In genomic region chr19:53553865-53554791, GRCh38 we compare ENCODE assay signal across 7 cellular contexts. TPM values are rescaled to one million over a fixed set of nuclear protein-coding genes. Genes with fewer than 3 reads are reported as not detected.
DNase-seq lines count a peak whose midpoint lies in the region; ATAC-seq and TF ChIP-seq lines count a peak whose summit lies in the region.

No MANE protein-coding gene starts in this region.

- no peaks in the 10 kb centered on the region for H3K4me1 Mint-ChIP-seq in glutamatergic neuron (ENCODE audit: low read depth, unreplicated experiment)

- peaks cover 5% of the 10 kb centered on the region for H3K4me1 ChIP-seq in psoas muscle

- WGBS in psoas muscle, 3 donors, result 44 to 54% (median 49%) methylated on average over 72 to 77 of the region's 77 CpGs

- no peaks in the 10 kb centered on the region for H3K36me3 Mint-ChIP-seq in glutamatergic neuron (ENCODE audit: unreplicated experiment)

- H3K36me3 ChIP-seq in psoas muscle (ENCODE audit: insufficient read depth in 1 of 2, low read depth in 1 of 2), result peaks cover 2 to 15% of the 10 kb centered on the region in 2 donors

- intact Hi-C loops in psoas muscle (cut with DNase I), result no loop called here

- H3K4me3 ChIP-seq in psoas muscle, result peak overlapping the region; percentile 73

- peak overlapping the region; percentile 59 for H3K27ac Mint-ChIP-seq in glutamatergic neuron (ENCODE audit: unreplicated experiment)

- H3K4me3 Mint-ChIP-seq in glutamatergic neuron (ENCODE audit: unreplicated experiment), result peak overlapping the region; percentile 87

- DNase-seq in RPMI7951 (ENCODE audit: low read depth) (peak; percentile 86), glutamatergic neuron (peak; percentile 81), psoas muscle (peak; percentile 89 to 95), ureter (ENCODE audit: low spot score) (peak; percentile 86)
- peak; percentile 92 for DNase-seq in activated naive CD4-positive, alpha-beta T cell treated with anti-CD3 and anti-CD28 coated beads, Interleukin-2, amount 50 U/mL, for 16 hours

- no peaks in the 10 kb centered on the region for H3K9me3 ChIP-seq in psoas muscle

- peaks cover 5% of the 10 kb centered on the region for H3K9me3 Mint-ChIP-seq in glutamatergic neuron (ENCODE audit: unreplicated experiment)

- no peaks in the 10 kb centered on the region for H3K27me3 ChIP-seq in psoas muscle (ENCODE audit: insufficient read depth in 3 of 3, low read length in 2 of 3)

- TF ChIP-seq CTCF in glutamatergic neuron (IDR thresholded peaks at IDR 0.05; ENCODE audit: partially characterized antibody, unreplicated experiment) (no peak), psoas muscle (IDR thresholded peaks at IDR 0.05) (no peak)

- peak; percentile 57 for ATAC-seq in GM18520 (IDR thresholded peaks at IDR 0.05; ENCODE audit: unreplicated experiment)
- peak; percentile 68 for ATAC-seq in HG03097 (IDR thresholded peaks at IDR 0.05; ENCODE audit: low FRiP score, unreplicated experiment)
- peak; percentile 85 to 96 (median 92) for ATAC-seq in psoas muscle

- peak overlapping the region; percentile 72 for H3K27ac ChIP-seq in psoas muscle

- H3K27me3 Mint-ChIP-seq in glutamatergic neuron (ENCODE audit: unreplicated experiment), result no peaks in the 10 kb centered on the region

RNA-seq across cellular contexts. Expression of gene ZNF331, which starts 16.2 kb away (rescaled TPM):
- 7.8 and 9.4 TPM in 2 replicates for total RNA-seq in RPMI7951 (2014; rRNA removed; shearing (Covaris generic))
- total RNA-seq in glutamatergic neuron (ENCODE audit: unreplicated experiment), result 13.3 TPM
- 10 to 100 TPM in 1 of 4 donors, 1 to 10 TPM in 3; 4.8 to 10.3 (median 8.8) TPM for total RNA-seq in psoas muscle
- 10 to 100 TPM in 1 of 3 donors, 1 to 10 TPM in 2; 3.8 to 29.0 (median 8.7) TPM for polyA plus RNA-seq in psoas muscle
- 23.9 TPM for total RNA-seq in ureter

Comparison
In these comparisons a context has a peak if more than half of its experiments do, and no peak if none do; other contexts are left out.
1. Peak in every context shown above with its lines: DNase-seq, ATAC-seq, H3K4me3 ChIP-seq and H3K27ac ChIP-seq.